Comparison of ENCODE assay signal across 1 cellular context in the genomic region with DNA sequence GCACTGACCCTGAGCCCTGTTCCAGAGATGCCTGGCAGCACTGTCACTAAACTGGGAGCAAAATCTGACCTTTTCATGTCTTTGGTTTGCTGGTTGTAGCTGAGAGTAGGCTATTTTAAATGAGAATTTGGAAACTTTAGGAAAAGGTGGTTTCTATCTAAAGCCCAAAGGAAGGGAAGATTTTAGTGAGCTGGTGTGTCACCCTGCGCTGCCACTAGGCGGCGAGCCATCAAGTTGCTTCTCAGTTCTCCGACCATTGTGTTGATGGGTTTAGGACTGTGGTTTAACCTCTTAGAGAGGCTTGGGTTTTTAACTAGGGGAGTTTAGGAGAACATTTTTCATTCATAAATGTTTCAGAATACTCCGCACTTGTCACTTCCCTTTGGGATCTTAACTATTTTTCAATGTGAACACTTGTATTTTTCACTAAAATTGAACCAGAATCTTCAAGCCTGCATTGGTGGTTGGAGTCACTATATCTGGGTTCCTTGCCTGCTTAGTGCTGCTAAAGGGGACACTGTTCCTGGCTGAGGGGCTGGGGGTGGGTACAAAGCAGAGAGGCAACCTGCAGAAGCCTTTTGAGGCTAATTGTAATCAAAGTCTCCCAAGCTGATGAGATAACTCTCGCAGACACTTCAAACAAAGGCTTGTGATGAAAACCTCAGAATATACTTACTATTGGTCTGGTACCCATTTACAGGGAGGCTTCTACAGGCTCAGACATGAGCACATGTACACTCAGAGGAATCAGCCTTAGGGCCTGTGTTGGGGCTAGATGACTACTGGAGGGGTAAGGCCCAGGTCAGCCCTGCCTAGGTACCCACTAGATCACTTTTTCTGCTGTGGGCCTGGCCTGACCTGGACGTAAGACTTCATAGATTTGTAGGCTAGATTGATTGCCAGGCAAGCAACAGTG.
TF ChIP-seq lines count a peak whose summit lies in the region.

No MANE protein-coding gene starts in this region.

TF ChIP-seq in SK-N-SH treated with all-trans-retinoic acid at 6 μM for 48 hours, 23 proteins besides CTCF, POLR2A, EP300 and RAD21 (continued from another document):
- TF ChIP-seq ISL1 (CRISPR knock-in tag; IDR thresholded peaks at IDR 0.05): no peak
